In genomic region chr4:69800599-69800998, GRCh38 we compare ENCODE assay signal across 22 cellular contexts. TPM values are rescaled to one million over a fixed set of nuclear protein-coding genes. Genes with fewer than 3 reads are reported as not detected.
A peak's percentile ranks its signal among the peaks of the same experiment; 100 is the strongest.
DNase-seq lines count a peak whose midpoint lies in the region; ATAC-seq and TF ChIP-seq lines count a peak whose summit lies in the region.
"Had no signal": no experiment of that assay in that cellular context is flagged by ENCODE, and none has a peak within 500 bp of the region (broad histone marks: within the 10 kb centered on the region; RNA-seq: fewer than 3 reads in every experiment).

No MANE protein-coding gene starts in this region.

- no peak overlapping the region for H3K27ac Mint-ChIP-seq in type B pancreatic cell
- H3K27ac Mint-ChIP-seq: HFFc6 had no signal

- H3K27me3 ChIP-seq in adipocyte (replicated peaks; ENCODE audit: control insufficient read depth, insufficient read depth, low read length): no peaks in the 10 kb centered on the region
- H3K27me3 ChIP-seq: BLaER1, colonic mucosa, Peyer's patch, testis had no signal

- no peaks in the 10 kb centered on the region for H3K36me3 Mint-ChIP-seq in type B pancreatic cell

- no peak overlapping the region for H3K4me3 Mint-ChIP-seq in type B pancreatic cell
- H3K4me3 Mint-ChIP-seq: HFFc6 had no signal

- peaks cover 5% of the 10 kb centered on the region for H3K4me1 ChIP-seq in adipocyte (ENCODE audit: control insufficient read depth, insufficient read depth, low read length)
- H3K4me1 ChIP-seq: BLaER1, colonic mucosa, left ventricle myocardium inferior, Peyer's patch, testis had no signal

- H3K4me1 Mint-ChIP-seq in type B pancreatic cell (ENCODE audit: unreplicated experiment): no peaks in the 10 kb centered on the region

- H3K9me3 Mint-ChIP-seq in type B pancreatic cell: peaks cover 5% of the 10 kb centered on the region

- no peaks in the 10 kb centered on the region for H3K9me3 ChIP-seq in adipocyte (ENCODE audit: control insufficient read depth, low read length)
- H3K9me3 ChIP-seq: BLaER1, colonic mucosa, Peyer's patch, testis had no signal

- no peak overlapping the region for H3K9ac ChIP-seq in adipocyte (ENCODE audit: low read length)
- H3K9ac ChIP-seq: BLaER1 had no signal

- DNase-seq in GM04503 (ENCODE audit: low read depth) (peak; percentile 3), adipocyte (ENCODE audit: low read depth) (peak; percentile 61), fibroblast of gingiva (ENCODE audit: low read depth) (peak; percentile 72), non-pigmented ciliary epithelial cell (ENCODE audit: low read depth) (peak; percentile 11), type B pancreatic cell (ENCODE audit: extremely low spot score, unreplicated experiment) (no peak), DMS79 (lab: John Stamatoyannopoulos, UW) (no peak)
- DNase-seq: activated CD4-positive, alpha-beta T cell treated with anti-CD3 and anti-CD28 coated beads, Interleukin-2, amount 50 U/mL, for 48 hours; activated T-cell treated with anti-CD3 and anti-CD28 coated beads, Interleukin-2, amount 50 U/mL, for 48 hours; colonic mucosa; DMS153; HFFc6; left ventricle myocardium inferior; NCI-H1092 treated with DMSO at 0.1 percent for 48 hours; NCI-H774; Peyer's patch; stimulated activated CD4-positive, alpha-beta T cell treated with anti-CD3 and anti-CD28 coated beads, Interleukin-4, amount 100 ng/mL, for 4 hours; testis had no signal

- H3K27me3 Mint-ChIP-seq in type B pancreatic cell: no peaks in the 10 kb centered on the region

- no peak for TF ChIP-seq CTCF in type B pancreatic cell (conservative IDR thresholded peaks at IDR 0.05)

- ATAC-seq in GM19397 (IDR thresholded peaks at IDR 0.05; ENCODE audit: unreplicated experiment) (no peak), GM21390 (IDR thresholded peaks at IDR 0.05; ENCODE audit: unreplicated experiment) (no peak)
- ATAC-seq: esophagus mucosa, K562 had no signal

- H3K36me3 ChIP-seq in adipocyte (ENCODE audit: control insufficient read depth, insufficient read depth, low read length, severe bottlenecking): no peaks in the 10 kb centered on the region
- H3K36me3 ChIP-seq: BLaER1, colonic mucosa, left ventricle myocardium inferior, Peyer's patch had no signal

- H3K4me3 ChIP-seq in adipocyte (ENCODE audit: low read length): no peak overlapping the region
- H3K4me3 ChIP-seq: BLaER1, colonic mucosa, K562, left ventricle myocardium inferior, Peyer's patch, testis had no signal

RNA-seq across cellular contexts. Expression of gene SULT1B1, which starts 40.2 kb away (rescaled TPM):
- total RNA-seq in type B pancreatic cell (ENCODE audit: low replicate concordance): 2.5 and 4.4 TPM in 2 replicates

RNA-seq across cellular contexts. Expression of gene SULT1E1, which starts 59.3 kb away (rescaled TPM):
- 64.9 and 80.7 TPM in 2 replicates for total RNA-seq in type B pancreatic cell (ENCODE audit: low replicate concordance)
- total RNA-seq: HFFc6, K562, left ventricle myocardium inferior, testis had no signal

Comparison
In these comparisons a context has a peak if more than half of its experiments do, and no peak if none do; other contexts are left out.
1. DNase-seq: peak in GM04503 (single experiment), adipocyte (single experiment), fibroblast of gingiva (single experiment) and non-pigmented ciliary epithelial cell (single experiment); none in type B pancreatic cell (single experiment) and DMS79 (single experiment).